Comparison of ENCODE assay signal across 21 cellular contexts in the genomic region with DNA sequence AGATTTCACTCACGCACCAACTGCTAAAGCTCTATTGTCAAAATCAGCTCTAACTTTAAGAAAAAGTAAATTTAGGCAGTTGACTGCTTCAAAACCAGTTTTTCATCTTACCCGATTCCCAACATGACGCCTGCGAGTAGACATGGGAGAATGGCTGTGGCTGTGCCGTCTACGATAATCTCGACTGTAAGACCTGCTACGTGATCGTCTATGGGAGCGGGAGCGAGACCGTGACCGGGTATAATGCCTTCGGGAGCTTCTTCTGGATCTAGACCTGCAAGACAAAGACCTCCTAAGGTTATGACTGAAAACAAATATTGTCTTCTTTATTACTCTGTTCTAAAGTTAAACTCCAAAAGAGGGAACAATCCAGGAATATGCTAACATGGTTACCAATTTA. TPM values are rescaled to one million over a fixed set of nuclear protein-coding genes. Genes with fewer than 3 reads are reported as not detected.
DNase-seq lines count a peak whose midpoint lies in the region; ATAC-seq and TF ChIP-seq lines count a peak whose summit lies in the region.
"Had no signal": no experiment of that assay in that cellular context is flagged by ENCODE, and none has a peak within 500 bp of the region (broad histone marks: within the 10 kb centered on the region; RNA-seq: fewer than 3 reads in every experiment).

No MANE protein-coding gene starts in this region.

- no peak overlapping the region for H3K9ac ChIP-seq in mesenchymal stem cell (ENCODE audit: low read length)

- H2AK5ac ChIP-seq in mesenchymal stem cell (ENCODE audit: low read length, severe bottlenecking), result no peak overlapping the region

- H3K36me3 ChIP-seq in mesenchymal stem cell (ENCODE audit: control insufficient read depth in 1 of 2, insufficient read depth in 2 of 2, low read depth in 1 of 2, low read length in 2 of 2), result peaks cover 22 to 71% of the 10 kb centered on the region in 2 experiments

- H3K4me3 Mint-ChIP-seq in activated naive CD4-positive, alpha-beta T cell treated with anti-CD3 and anti-CD28 coated beads, Interleukin-2, amount 50 U/mL, for 24 hours, result peak overlapping the region; percentile 73
- peak overlapping the region; percentile 64 for H3K4me3 Mint-ChIP-seq in activated naive CD8-positive, alpha-beta T cell
- no peak overlapping the region for H3K4me3 Mint-ChIP-seq in type B pancreatic cell

- peak overlapping the region; percentile 79 for H3K27ac Mint-ChIP-seq in activated naive CD4-positive, alpha-beta T cell treated with anti-CD3 and anti-CD28 coated beads, Interleukin-2, amount 50 U/mL, for 24 hours
- H3K27ac Mint-ChIP-seq in activated naive CD8-positive, alpha-beta T cell, result peak overlapping the region; percentile 51
- H3K27ac Mint-ChIP-seq in type B pancreatic cell, result peak overlapping the region; percentile 64

- H3K4ac ChIP-seq in mesenchymal stem cell (ENCODE audit: low read depth in 1 of 2, low read length in 2 of 2), result no peak overlapping the region

- TF ChIP-seq CTCF in type B pancreatic cell (conservative IDR thresholded peaks at IDR 0.05), result no peak

- 90% methylated on average over 14 of the region's 14 CpGs for WGBS in mesenchymal stem cell

- no peaks in the 10 kb centered on the region for H3K27me3 Mint-ChIP-seq in activated naive CD4-positive, alpha-beta T cell treated with anti-CD3 and anti-CD28 coated beads, Interleukin-2, amount 50 U/mL, for 24 hours
- H3K27me3 Mint-ChIP-seq in activated naive CD8-positive, alpha-beta T cell, result no peaks in the 10 kb centered on the region
- no peaks in the 10 kb centered on the region for H3K27me3 Mint-ChIP-seq in type B pancreatic cell

- no peak overlapping the region for H3K4me2 ChIP-seq in mesenchymal stem cell (ENCODE audit: low read length, poor library complexity, severe bottlenecking)

- no peaks in the 10 kb centered on the region for H3K9me3 ChIP-seq in mesenchymal stem cell (ENCODE audit: control insufficient read depth, low read length)
- H3K9me3 ChIP-seq: body of pancreas, lower lobe of right lung had no signal

- peaks cover 82% of the 10 kb centered on the region for H3K4me1 Mint-ChIP-seq in activated naive CD4-positive, alpha-beta T cell treated with anti-CD3 and anti-CD28 coated beads, Interleukin-2, amount 50 U/mL, for 24 hours
- H3K4me1 Mint-ChIP-seq in activated naive CD8-positive, alpha-beta T cell (ENCODE audit: low read depth), result peaks cover 76% of the 10 kb centered on the region
- peaks cover 48% of the 10 kb centered on the region for H3K4me1 Mint-ChIP-seq in type B pancreatic cell (ENCODE audit: unreplicated experiment)

- no peaks in the 10 kb centered on the region for H3K9me3 Mint-ChIP-seq in activated naive CD4-positive, alpha-beta T cell treated with anti-CD3 and anti-CD28 coated beads, Interleukin-2, amount 50 U/mL, for 24 hours
- no peaks in the 10 kb centered on the region for H3K9me3 Mint-ChIP-seq in activated naive CD8-positive, alpha-beta T cell (ENCODE audit: low read depth)
- no peaks in the 10 kb centered on the region for H3K9me3 Mint-ChIP-seq in type B pancreatic cell
- H3K9me3 Mint-ChIP-seq: activated naive CD4-positive, alpha-beta T cell treated with anti-CD3 and anti-CD28 coated beads, Interleukin-2, amount 50 U/mL, for 72 hours had no signal

- no peak overlapping the region for H3K4me3 ChIP-seq in mesenchymal stem cell (ENCODE audit: insufficient read depth in 1 of 2, low read depth in 1 of 2, low read length in 2 of 2)
- H3K4me3 ChIP-seq: body of pancreas, lower lobe of right lung had no signal

- no peak overlapping the region for H2BK15ac ChIP-seq in mesenchymal stem cell (ENCODE audit: low read depth, poor library complexity, severe bottlenecking)

- peaks cover 5% of the 10 kb centered on the region for H3K4me1 ChIP-seq in mesenchymal stem cell (ENCODE audit: control insufficient read depth, insufficient read depth, low read depth, low read length)

- no peak overlapping the region for H2AFZ ChIP-seq in mesenchymal stem cell (ENCODE audit: low read depth, low read length)

- H4K8ac ChIP-seq in mesenchymal stem cell (ENCODE audit: low read length), result peak overlapping the region; percentile 20

- no peak overlapping the region for H3K14ac ChIP-seq in mesenchymal stem cell (ENCODE audit: low read length in 2 of 2)

- H2BK5ac ChIP-seq in mesenchymal stem cell (ENCODE audit: low read depth, low read length, poor library complexity, severe bottlenecking), result no peak overlapping the region

- no peak for ATAC-seq in GM21423 (IDR thresholded peaks at IDR 0.05; ENCODE audit: unreplicated experiment)
- ATAC-seq: body of pancreas, lower lobe of right lung had no signal

- H3K27me3 ChIP-seq in mesenchymal stem cell (ENCODE audit: control insufficient read depth in 1 of 2, insufficient read depth in 1 of 2, low read length in 2 of 2), result no peaks in the 10 kb centered on the region
- H3K27me3 ChIP-seq: body of pancreas had no signal

- no peak overlapping the region for H4K91ac ChIP-seq in mesenchymal stem cell (ENCODE audit: low read length)

- H2BK12ac ChIP-seq in mesenchymal stem cell (ENCODE audit: low read length in 2 of 2), result no peak overlapping the region

- no peak overlapping the region for H3K18ac ChIP-seq in mesenchymal stem cell (ENCODE audit: low read depth in 1 of 2, low read length in 2 of 2)

- H3K79me1 ChIP-seq in mesenchymal stem cell (replicated peaks; ENCODE audit: low read length, poor library complexity, severe bottlenecking), result peaks cover 3% of the 10 kb centered on the region

- no peak overlapping the region for H2BK120ac ChIP-seq in mesenchymal stem cell (ENCODE audit: low read depth, low read length)

- H3K23ac ChIP-seq in mesenchymal stem cell (ENCODE audit: low read length in 2 of 2), result no peak overlapping the region

- H3K27ac ChIP-seq in mesenchymal stem cell (ENCODE audit: low read length, poor library complexity, severe bottlenecking), result no peak overlapping the region
- H3K27ac ChIP-seq: body of pancreas, lower lobe of right lung had no signal

- no peak for DNase-seq in activated naive CD4-positive, alpha-beta T cell treated with Interleukin-2 at 50 U/mL for 16 hours
- DNase-seq in mesenchymal stem cell, result peak; percentile 0
- no peak for DNase-seq in type B pancreatic cell (ENCODE audit: extremely low spot score, unreplicated experiment)
- DNase-seq in A172 (ENCODE audit: low spot score), result no peak
- DNase-seq in AG08396 (ENCODE audit: low spot score), result no peak
- DNase-seq: activated CD4-positive, alpha-beta T cell treated with anti-CD3 and anti-CD28 coated beads for 4 hours; activated CD8-positive, alpha-beta memory T cell treated with anti-CD3 and anti-CD28 coated beads, Interleukin-2, amount 50 U/mL, for 48 hours; body of pancreas; cortex of kidney; foreskin fibroblast; hypothalamus; islet precursor cell; lower lobe of right lung; NCI-H1105; NCI-H2081; NCI-H524 treated with DMSO at 0.1 percent for 48 hours; stimulated activated CD4-positive, alpha-beta T cell treated with anti-CD3 and anti-CD28 coated beads, Interleukin-4, amount 100 ng/mL, for 1 hour had no signal

- H3K36me3 Mint-ChIP-seq in activated naive CD4-positive, alpha-beta T cell treated with anti-CD3 and anti-CD28 coated beads, Interleukin-2, amount 50 U/mL, for 24 hours, result peaks cover 48% of the 10 kb centered on the region
- H3K36me3 Mint-ChIP-seq in activated naive CD8-positive, alpha-beta T cell, result peaks cover 33% of the 10 kb centered on the region
- H3K36me3 Mint-ChIP-seq in type B pancreatic cell, result peaks cover 59% of the 10 kb centered on the region

RNA-seq across cellular contexts. Expression of gene TRA2B, which starts 12.5 kb away (rescaled TPM):
- polyA plus RNA-seq in mesenchymal stem cell (2013, experiment 1 of 2), result 130 TPM
- 133 TPM for polyA plus RNA-seq in mesenchymal stem cell (2013, experiment 2 of 2)
- 136 and 205 TPM in 2 replicates for total RNA-seq in type B pancreatic cell (ENCODE audit: low replicate concordance)
- 290 and 367 TPM in 2 replicates for total RNA-seq in A172 (2014; rRNA removed; shearing (Covaris generic))
